1 cellular context compared by ENCODE assay signal in the genomic region with DNA sequence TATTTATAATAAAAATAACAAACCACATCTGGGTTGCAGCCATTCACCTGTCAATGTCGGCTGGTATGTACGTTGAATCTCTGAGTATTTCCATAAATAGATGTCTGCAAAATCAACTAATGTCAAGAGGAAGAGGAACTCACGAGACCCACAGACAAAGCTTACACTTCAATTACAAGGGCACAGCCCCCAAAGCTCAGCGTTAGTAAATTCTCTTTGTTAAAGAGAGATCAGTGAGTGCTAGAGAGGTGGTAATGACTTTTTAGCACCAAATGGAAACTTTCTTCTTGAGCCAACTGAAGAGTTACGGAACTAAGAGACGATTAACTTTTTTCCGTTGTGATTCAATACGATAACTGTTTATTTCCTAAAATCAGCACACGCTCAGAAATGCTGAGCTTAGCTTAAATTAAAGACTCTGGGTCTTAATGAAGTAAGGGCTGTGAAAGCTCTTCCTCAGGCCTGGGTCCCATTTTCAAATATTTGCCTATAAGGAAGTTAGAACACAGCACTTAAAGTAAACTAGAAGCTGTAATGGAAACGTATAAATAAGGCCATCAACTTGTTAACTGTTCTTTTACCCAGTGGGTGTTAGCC.
A peak's percentile ranks its signal among the peaks of the same experiment; 100 is the strongest.
TF ChIP-seq lines count a peak whose summit lies in the region.

No MANE protein-coding gene starts in this region.

TF ChIP-seq in IMR-90, 13 proteins besides CTCF, POLR2A, EP300 and RAD21:
- peak; percentile 84 for TF ChIP-seq MAFK (IDR thresholded peaks at IDR 0.05; ENCODE audit: low read depth, low read length)
- TF ChIP-seq, protein P1, sequence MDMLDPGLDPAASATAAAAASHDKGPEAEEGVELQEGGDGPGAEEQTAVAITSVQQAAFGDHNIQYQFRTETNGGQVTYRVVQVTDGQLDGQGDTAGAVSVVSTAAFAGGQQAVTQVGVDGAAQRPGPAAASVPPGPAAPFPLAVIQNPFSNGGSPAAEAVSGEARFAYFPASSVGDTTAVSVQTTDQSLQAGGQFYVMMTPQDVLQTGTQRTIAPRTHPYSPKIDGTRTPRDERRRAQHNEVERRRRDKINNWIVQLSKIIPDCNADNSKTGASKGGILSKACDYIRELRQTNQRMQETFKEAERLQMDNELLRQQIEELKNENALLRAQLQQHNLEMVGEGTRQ (IDR thresholded peaks at IDR 0.05; ENCODE audit: low read depth, low read length): no peak
- TF ChIP-seq, protein P2, sequence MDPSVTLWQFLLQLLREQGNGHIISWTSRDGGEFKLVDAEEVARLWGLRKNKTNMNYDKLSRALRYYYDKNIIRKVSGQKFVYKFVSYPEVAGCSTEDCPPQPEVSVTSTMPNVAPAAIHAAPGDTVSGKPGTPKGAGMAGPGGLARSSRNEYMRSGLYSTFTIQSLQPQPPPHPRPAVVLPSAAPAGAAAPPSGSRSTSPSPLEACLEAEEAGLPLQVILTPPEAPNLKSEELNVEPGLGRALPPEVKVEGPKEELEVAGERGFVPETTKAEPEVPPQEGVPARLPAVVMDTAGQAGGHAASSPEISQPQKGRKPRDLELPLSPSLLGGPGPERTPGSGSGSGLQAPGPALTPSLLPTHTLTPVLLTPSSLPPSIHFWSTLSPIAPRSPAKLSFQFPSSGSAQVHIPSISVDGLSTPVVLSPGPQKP (IDR thresholded peaks at IDR 0.05; ENCODE audit: borderline replicate concordance, low read depth, low read length): no peak
- no peak for TF ChIP-seq NFE2L2 (IDR thresholded peaks at IDR 0.05; ENCODE audit: low read depth, low read length)
- TF ChIP-seq CHD1 (IDR thresholded peaks at IDR 0.05; ENCODE audit: low read depth, low read length): no peak
- no peak for TF ChIP-seq SMC3 (IDR thresholded peaks at IDR 0.05; ENCODE audit: low read depth, low read length)
- no peak for TF ChIP-seq RFX5 (IDR thresholded peaks at IDR 0.05; ENCODE audit: low read depth, low read length)
